Comparison of ENCODE assay signal across 8 cellular contexts in the genomic region with DNA sequence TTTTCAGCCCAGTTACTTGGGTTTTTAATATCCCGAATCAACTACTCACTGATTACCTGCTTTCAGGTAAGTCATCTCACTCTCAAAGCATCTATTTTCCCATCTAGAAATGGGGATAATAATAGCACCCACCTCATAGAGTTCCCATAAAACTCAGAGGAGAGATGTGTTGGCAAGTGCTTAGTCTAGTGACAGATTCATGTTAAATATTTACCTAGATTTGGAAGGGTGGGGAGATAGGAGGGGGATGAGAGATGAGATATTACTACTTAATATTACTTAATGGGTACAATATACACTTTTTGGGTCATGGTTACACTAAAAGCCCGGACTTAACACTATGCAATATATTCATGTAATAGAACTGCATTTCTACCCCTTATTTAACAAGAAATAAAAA. TPM values are rescaled to one million over a fixed set of nuclear protein-coding genes. Genes with fewer than 3 reads are reported as not detected.
"Had no signal": no experiment of that assay in that cellular context is flagged by ENCODE, and none has a peak within 500 bp of the region (broad histone marks: within the 10 kb centered on the region; RNA-seq: fewer than 3 reads in every experiment).

No MANE protein-coding gene starts in this region.

- ATAC-seq: K562 had no signal

- H3K4me3 ChIP-seq: K562 had no signal

- DNase-seq: IMR-90, KBM-7, KG1 had no signal

- FAIRE-seq: HTR-8/SVneo, K562 had no signal

- H3K27ac ChIP-seq: HL-60 had no signal

RNA-seq across cellular contexts. Expression of a gene that starts 7.0 kb away (rescaled TPM):
- total RNA-seq: HT1080, IMR-90 had no signal
- polyA plus RNA-seq: IgD-negative memory B cell, IMR-90, K562 had no signal
